8 cellular contexts compared by ENCODE assay signal in genomic region chr21:14533555-14534400, GRCh38. TPM values are rescaled to one million over a fixed set of nuclear protein-coding genes. Genes with fewer than 3 reads are reported as not detected.
DNase-seq lines count a peak whose midpoint lies in the region; ATAC-seq and TF ChIP-seq lines count a peak whose summit lies in the region.

No MANE protein-coding gene starts in this region.

- POLR2A ChIA-PET in SK-N-SH (lab: Yijun Ruan, JAX) = no interaction called here

- no peak for TF ChIP-seq POLR2A in Peyer's patch (IDR thresholded peaks at IDR 0.05)

- no peak for TF ChIP-seq EP300 in SK-N-SH (IDR thresholded peaks at IDR 0.05; ENCODE audit: borderline replicate concordance in 1 of 2, low read depth in 1 of 2, low read length in 1 of 2)

- H3K27me3 Mint-ChIP-seq in GM23338 (ENCODE audit: insufficient read depth, low read depth, poor library complexity) = no peaks in the 10 kb centered on the region

- no peaks in the 10 kb centered on the region for H4K20me1 ChIP-seq in SK-N-SH (ENCODE audit: insufficient read depth)
- H4K20me1 ChIP-seq in GM23338 (replicated peaks; ENCODE audit: insufficient read depth) = no peaks in the 10 kb centered on the region

- CTCF ChIA-PET in SK-N-SH (lab: Yijun Ruan, JAX) = no interaction called here

- H3K9me2 ChIP-seq in SK-N-SH (no peaks in the 10 kb centered on the region), GM23338 (ENCODE audit: insufficient read depth) (no peaks in the 10 kb centered on the region; the same call in 1 of the 2 replicates)

- H2AFZ ChIP-seq in SK-N-SH (ENCODE audit: low read depth) (no peak overlapping the region), GM23338 (no peak overlapping the region)

- WGBS in SK-N-SH (ENCODE audit: low lambda C conversion rate) = 2% methylated on average over 5 of the region's 5 CpGs

- no peaks in the 10 kb centered on the region for H3K79me2 ChIP-seq in SK-N-SH (ENCODE audit: insufficient read depth)
- no peaks in the 10 kb centered on the region for H3K79me2 ChIP-seq in GM23338 (replicated peaks; ENCODE audit: insufficient read depth)

- H3K9ac ChIP-seq in SK-N-SH = no peak overlapping the region

- H3K27ac Mint-ChIP-seq in GM23338 = no peak overlapping the region

- H3K4me1 ChIP-seq in SK-N-SH (ENCODE audit: control insufficient read depth in 1 of 2, insufficient read depth in 2 of 2, low read depth in 1 of 2, low read length in 1 of 2) = peaks cover 0 to 6% of the 10 kb centered on the region in 2 experiments; a peak in 1 of 4 replicates
- H3K4me1 ChIP-seq in Peyer's patch = peaks cover 0 to 3% (median 0%) of the 10 kb centered on the region in 4 donors
- H3K4me1 ChIP-seq in GM23338 (ENCODE audit: insufficient read depth) = no peaks in the 10 kb centered on the region

- H3K9me3 Mint-ChIP-seq in GM23338 = peaks cover 8% of the 10 kb centered on the region; the same call in 2 of the 3 replicates

- H3K36me3 Mint-ChIP-seq in GM23338 (ENCODE audit: low read depth) = peaks cover 3% of the 10 kb centered on the region; the same call in 1 of the 3 replicates

- no peaks in the 10 kb centered on the region for H3K4me1 Mint-ChIP-seq in GM23338

- H3K27me3 ChIP-seq in SK-N-SH (ENCODE audit: insufficient read depth) = no peaks in the 10 kb centered on the region; the same call in 1 of the 2 replicates
- no peaks in the 10 kb centered on the region for H3K27me3 ChIP-seq in Peyer's patch
- H3K27me3 ChIP-seq in MG63 = no peaks in the 10 kb centered on the region
- H3K27me3 ChIP-seq in GM23338 (ENCODE audit: insufficient read depth) = no peaks in the 10 kb centered on the region

- no peak for ATAC-seq in SK-N-SH treated with all-trans-retinoic acid at 6 μM for 48 hours
- ATAC-seq in HG02678 (IDR thresholded peaks at IDR 0.05; ENCODE audit: unreplicated experiment) = peak; percentile 83
- no peak for ATAC-seq in GM23338

- no peak for DNase-seq in SK-N-SH
- DNase-seq in Peyer's patch = no peak
- DNase-seq in fibroblast of the aortic adventitia (ENCODE audit: low read depth) = peak; percentile 88
- no peak for DNase-seq in NCI-H1092 treated with DMSO at 0.1 percent for 48 hours (lab: John Stamatoyannopoulos, UW)
- DNase-seq in MG63 = no peak
- no peak for DNase-seq in GM23338 (ENCODE audit: low spot score)

- H3K36me3 ChIP-seq in SK-N-SH (replicated peaks in 1 of 2; ENCODE audit: control insufficient read depth in 1 of 2, insufficient read depth in 2 of 2, low read length in 1 of 2) (no peaks in the 10 kb centered on the region), Peyer's patch (no peaks in the 10 kb centered on the region), MG63 (no peaks in the 10 kb centered on the region), GM23338 (ENCODE audit: insufficient read depth) (no peaks in the 10 kb centered on the region)

- H3K4me2 ChIP-seq in SK-N-SH = no peak overlapping the region; the same call in 1 of the 2 replicates
- no peak overlapping the region for H3K4me2 ChIP-seq in GM23338

- no peak overlapping the region for H3K4me3 Mint-ChIP-seq in GM23338

- H3F3A ChIP-seq in SK-N-SH (replicated peaks; ENCODE audit: insufficient read depth) (no peaks in the 10 kb centered on the region), GM23338 (replicated peaks; ENCODE audit: low read depth) (no peaks in the 10 kb centered on the region)

- no peaks in the 10 kb centered on the region for H3K9me3 ChIP-seq in SK-N-SH
- H3K9me3 ChIP-seq in Peyer's patch = no peaks in the 10 kb centered on the region
- H3K9me3 ChIP-seq in MG63 = no peaks in the 10 kb centered on the region

- no peak for TF ChIP-seq CTCF in SK-N-SH (IDR thresholded peaks at IDR 0.05)
- TF ChIP-seq CTCF in Peyer's patch (IDR thresholded peaks at IDR 0.05) = no peak
- no peak for TF ChIP-seq CTCF in fibroblast of the aortic adventitia (IDR thresholded peaks at IDR 0.05; ENCODE audit: insufficient read depth, low read length)
- TF ChIP-seq CTCF in GM23338 (conservative IDR thresholded peaks at IDR 0.05; ENCODE audit: low read depth in 2 of 2) = no peak

- H3K4me3 ChIP-seq in SK-N-SH (ENCODE audit: low read depth in 2 of 2, low read length in 1 of 2) (no peak overlapping the region), Peyer's patch (peak overlapping the region in 3 of 4 donors; percentile 2 to 17 (median 7)), fibroblast of the aortic adventitia (ENCODE audit: low read depth, low read length) (no peak overlapping the region), MG63 (no peak overlapping the region), GM23338 (no peak overlapping the region)

- H3K27ac ChIP-seq in SK-N-SH (ENCODE audit: low read depth in 2 of 2, low read length in 1 of 2) = no peak overlapping the region
- H3K27ac ChIP-seq in Peyer's patch = peak overlapping the region; percentile 40 to 83 (median 68)
- H3K27ac ChIP-seq in GM23338 (ENCODE audit: low read depth) = no peak overlapping the region

- no peak for TF ChIP-seq RAD21 in SK-N-SH (IDR thresholded peaks at IDR 0.05; ENCODE audit: low read length)

TF ChIP-seq in SK-N-SH, 30 proteins besides CTCF, POLR2A, EP300 and RAD21:
- TF ChIP-seq JUND (IDR thresholded peaks at IDR 0.05) (peak; percentile 28; the same call in 1 of the 2 replicates), ELF1 (IDR thresholded peaks at IDR 0.05) (no peak)

TF ChIP-seq in SK-N-SH treated with all-trans-retinoic acid at 6 μM for 48 hours, 23 proteins besides CTCF, POLR2A, EP300 and RAD21:
- no peak for TF ChIP-seq TOX (CRISPR knock-in tag; IDR thresholded peaks at IDR 0.05; ENCODE audit: borderline replicate concordance)

TF ChIP-seq in GM23338, 12 proteins besides CTCF, POLR2A, EP300 and RAD21 (continues in another document):
- TF ChIP-seq EZH2phosphoT487 (IDR thresholded peaks at IDR 0.05; ENCODE audit: unreplicated experiment) (no peak), ZNF114 (CRISPR knock-in tag; IDR thresholded peaks at IDR 0.05) (no peak), POLR2AphosphoS5 (IDR thresholded peaks at IDR 0.05; ENCODE audit: low read depth) (no peak)
- TF ChIP-seq, protein P1, sequence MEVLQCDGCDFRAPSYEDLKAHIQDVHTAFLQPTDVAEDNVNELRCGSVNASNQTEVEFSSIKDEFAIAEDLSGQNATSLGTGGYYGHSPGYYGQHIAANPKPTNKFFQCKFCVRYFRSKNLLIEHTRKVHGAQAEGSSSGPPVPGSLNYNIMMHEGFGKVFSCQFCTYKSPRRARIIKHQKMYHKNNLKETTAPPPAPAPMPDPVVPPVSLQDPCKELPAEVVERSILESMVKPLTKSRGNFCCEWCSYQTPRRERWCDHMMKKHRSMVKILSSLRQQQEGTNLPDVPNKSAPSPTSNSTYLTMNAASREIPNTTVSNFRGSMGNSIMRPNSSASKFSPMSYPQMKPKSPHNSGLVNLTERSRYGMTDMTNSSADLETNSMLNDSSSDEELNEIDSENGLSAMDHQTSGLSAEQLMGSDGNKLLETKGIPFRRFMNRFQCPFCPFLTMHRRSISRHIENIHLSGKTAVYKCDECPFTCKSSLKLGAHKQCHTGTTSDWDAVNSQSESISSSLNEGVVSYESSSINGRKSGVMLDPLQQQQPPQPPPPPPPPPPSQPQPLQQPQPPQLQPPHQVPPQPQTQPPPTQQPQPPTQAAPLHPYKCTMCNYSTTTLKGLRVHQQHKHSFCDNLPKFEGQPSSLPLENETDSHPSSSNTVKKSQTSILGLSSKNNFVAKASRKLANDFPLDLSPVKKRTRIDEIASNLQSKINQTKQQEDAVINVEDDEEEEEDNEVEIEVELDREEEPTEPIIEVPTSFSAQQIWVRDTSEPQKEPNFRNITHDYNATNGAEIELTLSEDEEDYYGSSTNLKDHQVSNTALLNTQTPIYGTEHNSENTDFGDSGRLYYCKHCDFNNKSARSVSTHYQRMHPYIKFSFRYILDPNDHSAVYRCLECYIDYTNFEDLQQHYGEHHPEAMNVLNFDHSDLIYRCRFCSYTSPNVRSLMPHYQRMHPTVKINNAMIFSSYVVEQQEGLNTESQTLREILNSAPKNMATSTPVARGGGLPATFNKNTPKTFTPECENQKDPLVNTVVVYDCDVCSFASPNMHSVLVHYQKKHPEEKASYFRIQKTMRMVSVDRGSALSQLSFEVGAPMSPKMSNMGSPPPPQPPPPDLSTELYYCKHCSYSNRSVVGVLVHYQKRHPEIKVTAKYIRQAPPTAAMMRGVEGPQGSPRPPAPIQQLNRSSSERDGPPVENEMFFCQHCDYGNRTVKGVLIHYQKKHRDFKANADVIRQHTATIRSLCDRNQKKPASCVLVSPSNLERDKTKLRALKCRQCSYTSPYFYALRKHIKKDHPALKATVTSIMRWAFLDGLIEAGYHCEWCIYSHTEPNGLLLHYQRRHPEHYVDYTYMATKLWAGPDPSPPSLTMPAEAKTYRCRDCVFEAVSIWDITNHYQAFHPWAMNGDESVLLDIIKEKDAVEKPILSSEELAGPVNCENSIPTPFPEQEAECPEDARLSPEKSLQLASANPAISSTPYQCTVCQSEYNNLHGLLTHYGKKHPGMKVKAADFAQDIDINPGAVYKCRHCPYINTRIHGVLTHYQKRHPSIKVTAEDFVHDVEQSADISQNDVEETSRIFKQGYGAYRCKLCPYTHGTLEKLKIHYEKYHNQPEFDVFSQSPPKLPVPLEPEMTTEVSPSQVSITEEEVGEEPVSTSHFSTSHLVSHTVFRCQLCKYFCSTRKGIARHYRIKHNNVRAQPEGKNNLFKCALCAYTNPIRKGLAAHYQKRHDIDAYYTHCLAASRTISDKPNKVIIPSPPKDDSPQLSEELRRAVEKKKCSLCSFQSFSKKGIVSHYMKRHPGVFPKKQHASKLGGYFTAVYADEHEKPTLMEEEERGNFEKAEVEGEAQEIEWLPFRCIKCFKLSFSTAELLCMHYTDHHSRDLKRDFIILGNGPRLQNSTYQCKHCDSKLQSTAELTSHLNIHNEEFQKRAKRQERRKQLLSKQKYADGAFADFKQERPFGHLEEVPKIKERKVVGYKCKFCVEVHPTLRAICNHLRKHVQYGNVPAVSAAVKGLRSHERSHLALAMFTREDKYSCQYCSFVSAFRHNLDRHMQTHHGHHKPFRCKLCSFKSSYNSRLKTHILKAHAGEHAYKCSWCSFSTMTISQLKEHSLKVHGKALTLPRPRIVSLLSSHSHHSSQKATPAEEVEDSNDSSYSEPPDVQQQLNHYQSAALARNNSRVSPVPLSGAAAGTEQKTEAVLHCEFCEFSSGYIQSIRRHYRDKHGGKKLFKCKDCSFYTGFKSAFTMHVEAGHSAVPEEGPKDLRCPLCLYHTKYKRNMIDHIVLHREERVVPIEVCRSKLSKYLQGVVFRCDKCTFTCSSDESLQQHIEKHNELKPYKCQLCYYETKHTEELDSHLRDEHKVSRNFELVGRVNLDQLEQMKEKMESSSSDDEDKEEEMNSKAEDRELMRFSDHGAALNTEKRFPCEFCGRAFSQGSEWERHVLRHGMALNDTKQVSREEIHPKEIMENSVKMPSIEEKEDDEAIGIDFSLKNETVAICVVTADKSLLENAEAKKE (CRISPR knock-in tag; IDR thresholded peaks at IDR 0.05) = no peak

RNA-seq across cellular contexts. Expression of gene SAMSN1, which starts 12.3 kb away (rescaled TPM):
- not detected in 2 replicates for polyA plus RNA-seq in SK-N-SH (2012; rRNA removed)
- not detected in 2 replicates for polyA plus RNA-seq in SK-N-SH (2012; cell fraction: cytosol; rRNA removed)
- not detected in 2 replicates for polyA plus RNA-seq in SK-N-SH (2012; cell fraction: nucleus; rRNA removed)
- total RNA-seq in Peyer's patch = 10 to 100 TPM in 1 of 4 donors, 1 to 10 TPM in 2, under 1 TPM in 1; 0.57 to 56.1 (median 2.2) TPM
- 0.27 TPM in 1 of 2 replicates, not detected in the other for total RNA-seq in fibroblast of the aortic adventitia (ENCODE audit: low replicate concordance)
- not detected in 2 replicates for total RNA-seq in MG63 (2014; rRNA removed; shearing (Covaris generic); ENCODE audit: low replicate concordance)
- total RNA-seq in GM23338 (2014; rRNA removed; shearing (Covaris generic)) = 2.0 and 3.2 TPM in 2 replicates
- polyA plus RNA-seq in GM23338 (2016; fragmentation: Nextera tagmentation; extraction: Ambion mirVana) = 5.4 and 7.9 TPM in 2 replicates

Comparison
In these comparisons a context has a peak if more than half of its experiments do, and no peak if none do; other contexts are left out.
1. H3K27ac ChIP-seq: peak in Peyer's patch (4 of 4); none in SK-N-SH (0 of 2) and GM23338 (single experiment).
2. H3K4me3 ChIP-seq: peak in Peyer's patch (3 of 4); none in SK-N-SH (0 of 2), fibroblast of the aortic adventitia (single experiment), MG63 (single experiment) and GM23338 (single experiment).